38 cellular contexts compared by ENCODE assay signal in the genomic region with DNA sequence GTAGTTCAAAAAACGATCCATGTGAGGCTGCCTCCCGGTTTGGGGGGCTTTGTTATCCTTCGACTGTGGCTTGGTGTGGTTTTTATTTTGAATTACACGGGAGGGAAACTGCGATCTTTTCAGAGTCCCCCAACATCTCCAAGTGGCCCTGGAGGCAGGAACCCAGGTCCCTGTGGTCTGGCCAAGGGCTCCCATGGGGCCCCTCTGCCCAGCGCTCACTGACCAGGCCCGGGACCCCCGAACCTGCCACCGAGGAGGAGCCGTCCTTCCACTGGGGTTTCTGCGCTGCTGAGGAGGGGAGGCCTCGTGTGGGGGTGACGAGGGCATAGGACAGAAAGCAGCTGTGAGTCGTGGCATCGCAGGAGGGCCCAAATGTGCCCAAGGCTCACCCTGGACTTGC. TPM values are rescaled to one million over a fixed set of nuclear protein-coding genes. Genes with fewer than 3 reads are reported as not detected.
"Had no signal": no experiment of that assay in that cellular context is flagged by ENCODE, and none has a peak within 500 bp of the region (broad histone marks: within the 10 kb centered on the region; RNA-seq: fewer than 3 reads in every experiment).

No MANE protein-coding gene starts in this region.

- H3K27me3 ChIP-seq: MG63 had no signal

- H3K4me3 ChIP-seq: MG63 had no signal

- H3K36me3 ChIP-seq: MG63 had no signal

- DNase-seq: Karpas-422, Kasumi-1, MG63, MM.1S, MV-4-11, NCI-H1048, NCI-H1092, NCI-H1092 treated with DMSO at 0.1 percent for 48 hours, NCI-H1105, NCI-H1105 treated with DMSO at 0.1 percent for 48 hours, NCI-H1417, NCI-H1417 treated with DMSO at 0.1 percent for 48 hours, NCI-H1436, NCI-H1436 treated with DMSO at 0.1 percent for 48 hours, NCI-H146, NCI-H1694, NCI-H1694 treated with DMSO at 0.1 percent for 48 hours, NCI-H187, NCI-H187 treated with DMSO at 0.1 percent for 48 hours, NCI-H1930, NCI-H2029, NCI-H2029 treated with DMSO at 0.1 percent for 48 hours, NCI-H2081, NCI-H2081 treated with DMSO at 0.1 percent for 48 hours, NCI-H2107, NCI-H2171, NCI-H2171 treated with DMSO at 0.1 percent for 48 hours, NCI-H2227 treated with DMSO at 0.1 percent for 48 hours, NCI-H226, NCI-H345, NCI-H446, NCI-H446 treated with DMSO at 0.1 percent for 48 hours, NCI-H510A, NCI-H510A treated with DMSO at 0.1 percent for 48 hours had no signal

- H3K9me3 ChIP-seq: MG63 had no signal

RNA-seq across cellular contexts. Expression of a gene that starts 18.1 kb away (rescaled TPM):
- total RNA-seq: LHCN-M2, M059J, MCF 10A, NCI-H460 had no signal

RNA-seq across cellular contexts. Expression of a gene that starts 40.0 kb away (rescaled TPM):
- total RNA-seq: M059J, MCF 10A had no signal
